In the genomic region with DNA sequence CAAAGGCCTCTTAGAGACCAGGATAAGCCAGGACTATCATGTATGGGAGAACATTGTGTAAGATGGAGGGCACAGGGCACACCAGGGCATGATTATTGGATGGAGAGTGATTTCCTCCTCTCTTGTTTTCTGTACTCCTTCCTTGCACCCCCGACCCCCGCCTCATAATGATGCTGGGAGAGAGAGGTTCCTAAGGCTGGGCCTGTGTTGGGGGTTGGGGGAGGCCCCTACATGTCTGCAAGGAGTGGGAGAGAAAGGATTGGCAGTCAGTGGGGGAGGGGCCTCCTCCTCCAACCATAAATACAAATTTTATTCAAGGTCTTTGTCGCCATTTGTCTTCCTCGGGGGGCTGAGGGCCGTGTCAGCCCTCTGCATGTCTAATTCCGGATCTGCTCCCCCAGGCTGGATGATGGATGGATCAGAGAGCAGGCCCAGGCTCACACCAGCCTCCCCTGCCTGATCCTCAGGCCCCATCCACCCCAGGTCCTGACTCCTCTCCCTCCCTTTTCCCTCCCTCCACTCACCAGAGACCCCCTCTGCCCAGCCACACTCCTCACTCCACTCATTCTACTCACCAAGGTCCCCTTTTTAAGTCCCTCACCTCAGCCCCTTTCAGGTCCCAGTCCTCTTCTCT, we compare ENCODE assay signal across 17 cellular contexts. TPM values are rescaled to one million over a fixed set of nuclear protein-coding genes. Genes with fewer than 3 reads are reported as not detected.
"Had no signal": no experiment of that assay in that cellular context is flagged by ENCODE, and none has a peak within 500 bp of the region (broad histone marks: within the 10 kb centered on the region; RNA-seq: fewer than 3 reads in every experiment).

No MANE protein-coding gene starts in this region.

- DNase-seq: activated CD4-positive, alpha-beta T cell treated with anti-CD3 and anti-CD28 coated beads for 36 hours; activated CD8-positive, alpha-beta memory T cell treated with anti-CD3 and anti-CD28 coated beads, Interleukin-2, amount 50 U/mL, for 48 hours; activated CD8-positive, alpha-beta T cell treated with anti-CD3 and anti-CD28 coated beads for 36 hours; activated naive CD4-positive, alpha-beta T cell; esophagus squamous epithelium; foreskin fibroblast; occipital lobe; stimulated activated CD4-positive, alpha-beta T cell treated with anti-CD3 and anti-CD28 coated beads, Interleukin-2, amount 100 ng/mL, for 48 hours; T-cell; T1000; testis had no signal

- H3K4me3 ChIP-seq: ascending aorta, esophagus squamous epithelium, testis, vagina had no signal

- H3K27ac ChIP-seq: ascending aorta, esophagus squamous epithelium, testis, vagina, VCaP had no signal

- H3K36me3 ChIP-seq: ascending aorta, esophagus squamous epithelium, vagina had no signal

- H3K9me3 ChIP-seq: ascending aorta, esophagus squamous epithelium, testis, vagina had no signal

RNA-seq across cellular contexts. Expression of a gene that starts 2.0 kb away (rescaled TPM):
- total RNA-seq: activated CD4-positive, alpha-beta T cell treated with anti-CD3 and anti-CD28 coated beads for 36 hours; activated CD8-positive, alpha-beta T cell treated with anti-CD3 and anti-CD28 coated beads for 36 hours; activated T-helper 1 cell treated with anti-CD3 and anti-CD28 coated beads, Interleukin-12 subunit alpha, Interleukin-12 subunit beta, Interleukin-2, Interleukin-4 antibody, amounts not matched to agents 30 ng/mL and 10 ng/mL and 1 ng/mL, durations not matched to agents 14 hours and 24 hours and 36 hours; ascending aorta; esophagus squamous epithelium; liver; T-cell had no signal
- polyA plus RNA-seq: liver had no signal

RNA-seq across cellular contexts. Expression of a gene that starts 7.7 kb away (rescaled TPM):
- total RNA-seq: ascending aorta had no signal
- polyA plus RNA-seq: keratinocyte had no signal

RNA-seq across cellular contexts. Expression of a gene that starts 15.9 kb away (rescaled TPM):
- total RNA-seq: ascending aorta had no signal

RNA-seq across cellular contexts. Expression of a gene that starts 44.0 kb away (rescaled TPM):
- total RNA-seq: activated CD4-positive, alpha-beta T cell treated with anti-CD3 and anti-CD28 coated beads for 36 hours; activated CD8-positive, alpha-beta T cell treated with anti-CD3 and anti-CD28 coated beads for 36 hours; activated T-helper 1 cell treated with anti-CD3 and anti-CD28 coated beads, Interleukin-12 subunit alpha, Interleukin-12 subunit beta, Interleukin-2, Interleukin-4 antibody, amounts not matched to agents 30 ng/mL and 10 ng/mL and 1 ng/mL, durations not matched to agents 14 hours and 24 hours and 36 hours; ascending aorta; liver; occipital lobe; T-cell had no signal
